Comparison of ENCODE assay signal across 18 cellular contexts in genomic region chr12:50739611-50740010, GRCh38. TPM values are rescaled to one million over a fixed set of nuclear protein-coding genes. Genes with fewer than 3 reads are reported as not detected.
A peak's percentile ranks its signal among the peaks of the same experiment; 100 is the strongest.
DNase-seq lines count a peak whose midpoint lies in the region; ATAC-seq, FAIRE-seq and TF ChIP-seq lines count a peak whose summit lies in the region.
"Had no signal": no experiment of that assay in that cellular context is flagged by ENCODE, and none has a peak within 500 bp of the region (broad histone marks: within the 10 kb centered on the region; RNA-seq: fewer than 3 reads in every experiment).

No MANE protein-coding gene starts in this region.

- H2AFZ ChIP-seq in GM23248 = no peak overlapping the region

- in situ Hi-C loops in GM23248 (cut with MboI) = no loop called here

- no peaks in the 10 kb centered on the region for H4K20me1 ChIP-seq in GM23248 (ENCODE audit: insufficient read depth)

- 0 out of 2 replicates have a peak, but pooled peaks cover 4% of the 10 kb centered on the region for H3K36me3 ChIP-seq in GM23248 (ENCODE audit: low read depth)

- ATAC-seq in esophagus mucosa (peak; percentile 20), HG03520 (IDR thresholded peaks at IDR 0.05; ENCODE audit: unreplicated experiment) (no peak)
- ATAC-seq: HCT116 had no signal

- no peak overlapping the region for H3K9ac ChIP-seq in GM23248

- H3K4me1 ChIP-seq in GM23248 (ENCODE audit: insufficient read depth) = no peaks in the 10 kb centered on the region

- TF ChIP-seq POLR2A in GM12892 (IDR thresholded peaks at IDR 0.05; ENCODE audit: low read depth, low read length) = no peak

- no peak overlapping the region for H3K4me2 ChIP-seq in GM23248 (ENCODE audit: unreplicated experiment)

- no peak overlapping the region for H3K27ac ChIP-seq in GM23248

- H3K79me2 ChIP-seq in GM23248 (ENCODE audit: insufficient read depth) = no peaks in the 10 kb centered on the region

- no peaks in the 10 kb centered on the region for H3K9me2 ChIP-seq in GM23248 (ENCODE audit: insufficient read depth)

- H3K9me3 ChIP-seq in GM23248 (ENCODE audit: low read depth) = no peaks in the 10 kb centered on the region

- H3K27me3 ChIP-seq in GM23248 (replicated peaks; ENCODE audit: insufficient read depth) = no peaks in the 10 kb centered on the region

- FAIRE-seq in GM12892 (lab: Jason Lieb, UNC) = no peak

- H3F3A ChIP-seq in GM23248 (ENCODE audit: insufficient read depth) = no peaks in the 10 kb centered on the region; the same call in none of the 2 replicates

- WGBS in GM23248 (ENCODE audit: low coverage in 1 of 2, low lambda C conversion rate in 2 of 2, missing lambda C conversion rate in 2 of 2), 2 experiments = 68 to 74% methylated on average over 7 of the region's 7 CpGs

- no peak overlapping the region for H3K4me3 ChIP-seq in GM23248

- DNase-seq in A172 (ENCODE audit: low spot score) (peak; percentile 23), GM23248 (peak; percentile 58), T1000 (lab: John Stamatoyannopoulos, UW) (peak; percentile 87), globus pallidus (ENCODE audit: low spot score) (no peak), DMS79 treated with DMSO at 0.1 percent for 48 hours (lab: John Stamatoyannopoulos, UW) (no peak), GM12892 (ENCODE audit: insufficient read length) (no peak)
- DNase-seq: COR-L47; MV-4-11; NCI-H1417 treated with DMSO at 0.1 percent for 48 hours; NCI-H2029; NCI-H2171; NCI-H446; NCI-H69; NK-92 treated with Interleukin-12 subunit alpha and Interleukin-12 subunit beta, amount 100 ng/mL, for 24 hours; RPMI8226 had no signal

RNA-seq across cellular contexts. Expression of gene ATF1, which starts 24.3 kb away (rescaled TPM):
- 24.3 and 24.8 TPM in 2 replicates for total RNA-seq in A172 (2014; rRNA removed; shearing (Covaris generic))
- total RNA-seq in GM23248 (2014; rRNA removed; shearing (Covaris generic)) = 21.1 and 24.0 TPM in 2 replicates
- 30.6 and 33.1 TPM in 2 replicates for polyA plus RNA-seq in GM23248 (2016; fragmentation: Nextera tagmentation; extraction: Ambion mirVana)
- 22.3 TPM for total RNA-seq in esophagus mucosa
- 34.3 TPM for polyA plus RNA-seq in GM12892 (2012; ENCODE audit: missing spikeins)

Comparison
In these comparisons a context has a peak if more than half of its experiments do, and no peak if none do; other contexts are left out.
1. DNase-seq: peak in A172 (single experiment), GM23248 (single experiment) and T1000 (single experiment); none in globus pallidus (single experiment), DMS79 treated with DMSO at 0.1 percent for 48 hours (single experiment) and GM12892 (single experiment).